Comparison of ENCODE assay signal across 8 cellular contexts in the genomic region with DNA sequence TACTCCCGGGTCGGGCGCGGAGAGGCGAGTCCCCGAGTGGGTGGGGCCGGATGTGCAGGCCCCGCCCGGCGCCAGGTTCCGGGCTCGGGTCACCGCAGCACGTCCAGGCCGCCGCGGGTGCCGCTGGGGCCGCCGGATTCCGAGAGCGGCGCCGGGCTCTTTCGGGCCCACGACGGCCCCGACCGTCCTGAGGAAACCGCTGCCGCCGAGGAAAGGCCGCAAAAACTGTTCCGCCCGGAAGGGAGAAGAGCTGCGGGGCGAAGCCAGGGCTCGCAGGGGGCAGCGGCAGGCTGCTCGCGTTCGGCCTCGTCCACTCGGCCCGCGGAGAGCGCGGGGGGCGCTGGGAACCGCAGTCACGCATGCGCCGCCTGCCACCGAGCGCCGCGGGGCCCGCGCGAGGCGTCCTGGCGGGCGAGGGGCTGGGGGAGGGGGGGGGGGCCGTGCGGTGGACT.
A peak's percentile ranks its signal among the peaks of the same experiment; 100 is the strongest.
DNase-seq lines count a peak whose midpoint lies in the region; ATAC-seq and TF ChIP-seq lines count a peak whose summit lies in the region.

TSS of gene ZKSCAN2 (minus strand) at position 342 of the 452 bp plus-strand sequence. CDS start 718 bp downstream, outside the sequence.

- DNase-seq in DMS114 treated with DMSO at 0.1 percent for 48 hours (lab: John Stamatoyannopoulos, UW; ENCODE audit: unreplicated experiment) (peak; percentile 60), HUDEP-2 (lab: John Stamatoyannopoulos, UW; ENCODE audit: unreplicated experiment in 76 of 76) (peak in 75 of 76 experiments; percentile 12 to 90 (median 75)), RKO (ENCODE audit: low spot score) (peak; percentile 91), fibroblast of pulmonary artery (ENCODE audit: low read depth) (peak; percentile 89)
- DNase-seq in activated T-helper 9 cell treated with anti-CD3 and anti-CD28 coated beads, Interleukin-2, amount 50 U/mL, for 16 hours (ENCODE audit: low read depth) = peak; percentile 76
- DNase-seq in stimulated activated naive CD8-positive, alpha-beta T cell treated with anti-CD3 and anti-CD28 coated beads, Interleukin-15, Interleukin-2, amounts not matched to agents 100 U/mL and 50 U/mL, for 24 hours = peak; percentile 90

- no peaks in the 10 kb centered on the region for H3K9me3 Mint-ChIP-seq in nephron

- H3K27ac Mint-ChIP-seq in nephron = peak within 1 kb of the TSS; percentile 99 to 100 (median 100)

- no peak for TF ChIP-seq CTCF in fibroblast of pulmonary artery (IDR thresholded peaks at IDR 0.05; ENCODE audit: low read length, missing control alignments)
- no peak for TF ChIP-seq CTCF in nephron (IDR thresholded peaks at IDR 0.05; ENCODE audit: unreplicated experiment in 3 of 3)

- no peaks in the 10 kb centered on the region for H3K27me3 Mint-ChIP-seq in nephron (ENCODE audit: low read depth)

- H3K4me1 Mint-ChIP-seq in nephron = peaks cover 28% of the 10 kb centered on the region

- peak within 1 kb of the TSS; percentile 87 to 98 (median 89) for H3K4me3 Mint-ChIP-seq in nephron

- ATAC-seq in GM21390 (IDR thresholded peaks at IDR 0.05; ENCODE audit: unreplicated experiment) = peak; percentile 88
- peak; percentile 84 for ATAC-seq in stimulated activated naive CD8-positive, alpha-beta T cell treated with anti-CD3 and anti-CD28 coated beads, Interleukin-15, Interleukin-2, amounts not matched to agents 100 U/mL and 50 U/mL, for 24 hours

- H3K36me3 Mint-ChIP-seq in nephron (ENCODE audit: low read depth) = peaks cover 27% of the 10 kb centered on the region

- H3K4me3 ChIP-seq in fibroblast of pulmonary artery (replicated peaks; ENCODE audit: low read depth, low read length) = peak within 1 kb of the TSS; percentile 82

Comparison
In these comparisons a context has a peak if more than half of its experiments do, and no peak if none do; other contexts are left out.
1. Peak in every context shown above with its lines: DNase-seq, ATAC-seq and H3K4me3 ChIP-seq.